Comparison of ENCODE assay signal across 1 cellular context in genomic region chr17:45222994-45223540, GRCh38.
TF ChIP-seq lines count a peak whose summit lies in the region.

No MANE protein-coding gene starts in this region.

TF ChIP-seq in HepG2, 621 proteins besides CTCF, POLR2A, EP300 and RAD21:
- TF ChIP-seq ZNF687 (CRISPR knock-in tag; IDR thresholded peaks at IDR 0.05) (peak; percentile 20; the same call in 1 of the 2 replicates), YY1 (IDR thresholded peaks at IDR 0.05; ENCODE audit: insufficient read depth, insufficient replicate concordance, low read depth, low read length) (no peak)
